In genomic region chr17:79569996-79570395, GRCh38 we compare ENCODE assay signal across 10 cellular contexts. TPM values are rescaled to one million over a fixed set of nuclear protein-coding genes. Genes with fewer than 3 reads are reported as not detected.
"Had no signal": no experiment of that assay in that cellular context is flagged by ENCODE, and none has a peak within 500 bp of the region (broad histone marks: within the 10 kb centered on the region; RNA-seq: fewer than 3 reads in every experiment).

No MANE protein-coding gene starts in this region.

RNA-seq across cellular contexts. Expression of gene RBFOX3, which starts 40.9 kb away (rescaled TPM):
- total RNA-seq: OCI-LY7, PC-3, PC-9, Right ventricle myocardium inferior, Right ventricle myocardium superior, RPMI7951, SJSA1, SK-MEL-5, T-cell had no signal
- polyA plus RNA-seq: SK-N-SH had no signal
